In genomic region chr5:141613344-141613743, GRCh38 we compare ENCODE assay signal across 18 cellular contexts. TPM values are rescaled to one million over a fixed set of nuclear protein-coding genes. Genes with fewer than 3 reads are reported as not detected.
DNase-seq lines count a peak whose midpoint lies in the region; ATAC-seq and TF ChIP-seq lines count a peak whose summit lies in the region.
"Had no signal": no experiment of that assay in that cellular context is flagged by ENCODE, and none has a peak within 500 bp of the region (broad histone marks: within the 10 kb centered on the region; RNA-seq: fewer than 3 reads in every experiment).

No MANE protein-coding gene starts in this region.

- H2AFZ ChIP-seq in MM.1S (ENCODE audit: low read length): no peak overlapping the region

- H3K4me3 Mint-ChIP-seq in T-helper 2 cell treated with Interferon-gamma antibody and Interleukin-4, amounts not matched to agents 5 μg/mL and 100 μg/mL, for 36 hours: peak overlapping the region; percentile 38
- peak overlapping the region; percentile 75 for H3K4me3 Mint-ChIP-seq in activated T-helper 2 cell treated with anti-CD3 and anti-CD28 coated beads, Interferon-gamma antibody, Interleukin-2, Interleukin-4, amounts not matched to agents 10 μg/mL and 5 μg/mL and 100 μg/mL, durations not matched to agents 14 hours and 24 hours and 36 hours (ENCODE audit: low read depth)
- H3K4me3 Mint-ChIP-seq: WTC11 had no signal

- intact Hi-C loops in activated T-helper 2 cell treated with anti-CD3 and anti-CD28 coated beads, Interferon-gamma antibody, Interleukin-2, Interleukin-4, amounts not matched to agents 10 μg/mL and 5 μg/mL and 100 μg/mL, durations not matched to agents 14 hours and 24 hours and 36 hours (cut with micrococcal nuclease): no loop called here
- intact Hi-C loops in prostate gland (cut with DNase I): no loop called here

- DNase-seq in T-helper 2 cell treated with Interferon-gamma antibody and Interleukin-4, amounts not matched to agents 5 μg/mL and 100 μg/mL, for 36 hours (ENCODE audit: low spot score): no peak
- DNase-seq in T-helper 2 cell: no peak
- DNase-seq in HL-60 (ENCODE audit: low read depth in 1 of 2, low spot score in 1 of 2): no peak
- no peak for DNase-seq in activated T-helper 2 cell treated with anti-CD3 and anti-CD28 coated beads, Interferon-gamma antibody, Interleukin-2, Interleukin-4, amounts not matched to agents 10 μg/mL and 5 μg/mL and 100 μg/mL, durations not matched to agents 14 hours and 24 hours and 36 hours (ENCODE audit: low spot score)
- DNase-seq in MM.1S: no peak
- DNase-seq in prostate gland (ENCODE audit: low spot score): no peak
- DNase-seq: 8988T, anterior cingulate cortex, C1 segment of cervical spinal cord, cerebellar nuclear complex, foreskin fibroblast, NCI-H1048, NCI-H748 treated with DMSO at 0.1 percent for 48 hours, small intestine, upper lobe of left lung had no signal

- no peak overlapping the region for H3K4me3 ChIP-seq in HL-60 (replicated peaks; ENCODE audit: insufficient read depth, low read length)
- H3K4me3 ChIP-seq in neutrophil (ENCODE audit: low read depth in 1 of 2, low read length in 1 of 2): no peak overlapping the region
- H3K4me3 ChIP-seq in MM.1S (ENCODE audit: low read length): no peak overlapping the region
- no peak overlapping the region for H3K4me3 ChIP-seq in prostate gland
- H3K4me3 ChIP-seq: upper lobe of left lung had no signal

- no peaks in the 10 kb centered on the region for H3K27me3 Mint-ChIP-seq in T-helper 2 cell treated with Interferon-gamma antibody and Interleukin-4, amounts not matched to agents 5 μg/mL and 100 μg/mL, for 36 hours (ENCODE audit: low read depth)
- no peaks in the 10 kb centered on the region for H3K27me3 Mint-ChIP-seq in activated T-helper 2 cell treated with anti-CD3 and anti-CD28 coated beads, Interferon-gamma antibody, Interleukin-2, Interleukin-4, amounts not matched to agents 10 μg/mL and 5 μg/mL and 100 μg/mL, durations not matched to agents 14 hours and 24 hours and 36 hours (ENCODE audit: low read depth)

- peaks cover 64% of the 10 kb centered on the region for H3K4me1 Mint-ChIP-seq in T-helper 2 cell treated with Interferon-gamma antibody and Interleukin-4, amounts not matched to agents 5 μg/mL and 100 μg/mL, for 36 hours (ENCODE audit: low read depth)
- peaks cover 66% of the 10 kb centered on the region for H3K4me1 Mint-ChIP-seq in activated T-helper 2 cell treated with anti-CD3 and anti-CD28 coated beads, Interferon-gamma antibody, Interleukin-2, Interleukin-4, amounts not matched to agents 10 μg/mL and 5 μg/mL and 100 μg/mL, durations not matched to agents 14 hours and 24 hours and 36 hours (ENCODE audit: low read depth)

- no peak for ATAC-seq in GM18520 (IDR thresholded peaks at IDR 0.05; ENCODE audit: unreplicated experiment)
- ATAC-seq: WTC11 had no signal

- H3K79me2 ChIP-seq in MM.1S (ENCODE audit: low read length): peaks cover 99% of the 10 kb centered on the region

- H3K27me3 ChIP-seq in HL-60 (ENCODE audit: insufficient read depth, poor library complexity, severe bottlenecking) (no peaks in the 10 kb centered on the region), neutrophil (no peaks in the 10 kb centered on the region), MM.1S (replicated peaks; ENCODE audit: insufficient read depth, low read length) (no peaks in the 10 kb centered on the region), prostate gland (replicated peaks; ENCODE audit: insufficient read depth) (no peaks in the 10 kb centered on the region)
- H3K27me3 ChIP-seq: upper lobe of left lung had no signal

- no peaks in the 10 kb centered on the region for H3K9me2 ChIP-seq in MM.1S (replicated peaks; ENCODE audit: insufficient read depth, low read length)

- H3K9ac ChIP-seq in MM.1S (ENCODE audit: low read length): no peak overlapping the region

- no peak overlapping the region for H3K4me2 ChIP-seq in MM.1S (ENCODE audit: low read depth, low read length)

- H3F3A ChIP-seq in MM.1S (ENCODE audit: insufficient read depth, low read length): peaks cover 7% of the 10 kb centered on the region; the same call in 1 of the 2 replicates

- H3K27ac ChIP-seq in HL-60 (replicated peaks) (peak overlapping the region; percentile 33), neutrophil (peak overlapping the region; percentile 50), MM.1S (ENCODE audit: low read length) (no peak overlapping the region), prostate gland (no peak overlapping the region)

- H4K20me1 ChIP-seq in MM.1S (ENCODE audit: insufficient read depth, low read length): no peaks in the 10 kb centered on the region; the same call in 1 of the 2 replicates

- H3K9me3 ChIP-seq in neutrophil (no peaks in the 10 kb centered on the region), MM.1S (replicated peaks; ENCODE audit: insufficient read depth, low read length) (no peaks in the 10 kb centered on the region), prostate gland (no peaks in the 10 kb centered on the region)
- H3K9me3 ChIP-seq: upper lobe of left lung had no signal

- peak overlapping the region; percentile 28 for H3K27ac Mint-ChIP-seq in T-helper 2 cell treated with Interferon-gamma antibody and Interleukin-4, amounts not matched to agents 5 μg/mL and 100 μg/mL, for 36 hours
- peak overlapping the region; percentile 92 for H3K27ac Mint-ChIP-seq in activated T-helper 2 cell treated with anti-CD3 and anti-CD28 coated beads, Interferon-gamma antibody, Interleukin-2, Interleukin-4, amounts not matched to agents 10 μg/mL and 5 μg/mL and 100 μg/mL, durations not matched to agents 14 hours and 24 hours and 36 hours
- H3K27ac Mint-ChIP-seq: WTC11 had no signal

- peaks cover 82 to 93% of the 10 kb centered on the region in 2 experiments for H3K4me1 ChIP-seq in neutrophil (ENCODE audit: control insufficient read depth in 1 of 2, insufficient read depth in 1 of 2, low read depth in 1 of 2, low read length in 1 of 2)
- peaks cover 8% of the 10 kb centered on the region for H3K4me1 ChIP-seq in MM.1S (ENCODE audit: low read length)
- no peaks in the 10 kb centered on the region for H3K4me1 ChIP-seq in prostate gland (replicated peaks)

- TF ChIP-seq POLR2A in prostate gland (IDR thresholded peaks at IDR 0.05): no peak

- H3K9me3 Mint-ChIP-seq in T-helper 2 cell treated with Interferon-gamma antibody and Interleukin-4, amounts not matched to agents 5 μg/mL and 100 μg/mL, for 36 hours: no peaks in the 10 kb centered on the region
- no peaks in the 10 kb centered on the region for H3K9me3 Mint-ChIP-seq in activated T-helper 2 cell treated with anti-CD3 and anti-CD28 coated beads, Interferon-gamma antibody, Interleukin-2, Interleukin-4, amounts not matched to agents 10 μg/mL and 5 μg/mL and 100 μg/mL, durations not matched to agents 14 hours and 24 hours and 36 hours
- H3K9me3 Mint-ChIP-seq: WTC11 had no signal

- peaks cover 61% of the 10 kb centered on the region for H3K36me3 Mint-ChIP-seq in T-helper 2 cell treated with Interferon-gamma antibody and Interleukin-4, amounts not matched to agents 5 μg/mL and 100 μg/mL, for 36 hours (ENCODE audit: low read depth)
- H3K36me3 Mint-ChIP-seq in activated T-helper 2 cell treated with anti-CD3 and anti-CD28 coated beads, Interferon-gamma antibody, Interleukin-2, Interleukin-4, amounts not matched to agents 10 μg/mL and 5 μg/mL and 100 μg/mL, durations not matched to agents 14 hours and 24 hours and 36 hours (ENCODE audit: low read depth): peaks cover 73% of the 10 kb centered on the region

- no peaks in the 10 kb centered on the region for H3K36me3 ChIP-seq in neutrophil
- H3K36me3 ChIP-seq in MM.1S (replicated peaks; ENCODE audit: insufficient read depth, low read length): 0 out of 2 replicates have a peak, but pooled peaks cover 3% of the 10 kb centered on the region
- H3K36me3 ChIP-seq in prostate gland: no peaks in the 10 kb centered on the region

- no peak for TF ChIP-seq CTCF in HL-60 (IDR thresholded peaks at IDR 0.05; ENCODE audit: insufficient read depth, low read length)
- no peak for TF ChIP-seq CTCF in neutrophil (IDR thresholded peaks at IDR 0.05)
- no peak for TF ChIP-seq CTCF in MM.1S (IDR thresholded peaks at IDR 0.05; ENCODE audit: low read length)
- TF ChIP-seq CTCF in prostate gland (IDR thresholded peaks at IDR 0.05): no peak

RNA-seq across cellular contexts. Expression of gene DIAPH1, which starts 5.5 kb away (rescaled TPM):
- 228 and 234 TPM in 2 replicates for total RNA-seq in activated T-helper 2 cell treated with anti-CD3 and anti-CD28 coated beads, Interferon-gamma antibody, Interleukin-2, Interleukin-4, amounts not matched to agents 10 μg/mL and 5 μg/mL and 100 μg/mL, durations not matched to agents 14 hours and 24 hours and 36 hours
- 10 to 100 TPM; 34.8 to 57.7 TPM for total RNA-seq in prostate gland

RNA-seq across cellular contexts. Expression of gene HDAC3, which starts 23.3 kb away (rescaled TPM):
- 92.4 and 95.2 TPM in 2 replicates for total RNA-seq in activated T-helper 2 cell treated with anti-CD3 and anti-CD28 coated beads, Interferon-gamma antibody, Interleukin-2, Interleukin-4, amounts not matched to agents 10 μg/mL and 5 μg/mL and 100 μg/mL, durations not matched to agents 14 hours and 24 hours and 36 hours
- total RNA-seq in prostate gland: 10 to 100 TPM; 54.9 to 74.6 TPM

RNA-seq across cellular contexts. Expression of gene RELL2, which starts 23.5 kb away (rescaled TPM):
- 15.9 and 16.1 TPM in 2 replicates for total RNA-seq in activated T-helper 2 cell treated with anti-CD3 and anti-CD28 coated beads, Interferon-gamma antibody, Interleukin-2, Interleukin-4, amounts not matched to agents 10 μg/mL and 5 μg/mL and 100 μg/mL, durations not matched to agents 14 hours and 24 hours and 36 hours
- total RNA-seq in prostate gland: 1 to 10 TPM; 3.9 to 7.2 TPM

RNA-seq across cellular contexts. Expression of gene FCHSD1, which starts 37.9 kb away (rescaled TPM):
- 37.4 and 42.8 TPM in 2 replicates for total RNA-seq in activated T-helper 2 cell treated with anti-CD3 and anti-CD28 coated beads, Interferon-gamma antibody, Interleukin-2, Interleukin-4, amounts not matched to agents 10 μg/mL and 5 μg/mL and 100 μg/mL, durations not matched to agents 14 hours and 24 hours and 36 hours
- total RNA-seq in prostate gland: 10 to 100 TPM; 24.9 to 30.2 TPM

Comparison
In these comparisons a context has a peak if more than half of its experiments do, and no peak if none do; other contexts are left out.
1. H3K27ac ChIP-seq: peak in HL-60 (single experiment) and neutrophil (single experiment); none in MM.1S (single experiment) and prostate gland (0 of 2).